24 cellular contexts compared by ENCODE assay signal in the genomic region with DNA sequence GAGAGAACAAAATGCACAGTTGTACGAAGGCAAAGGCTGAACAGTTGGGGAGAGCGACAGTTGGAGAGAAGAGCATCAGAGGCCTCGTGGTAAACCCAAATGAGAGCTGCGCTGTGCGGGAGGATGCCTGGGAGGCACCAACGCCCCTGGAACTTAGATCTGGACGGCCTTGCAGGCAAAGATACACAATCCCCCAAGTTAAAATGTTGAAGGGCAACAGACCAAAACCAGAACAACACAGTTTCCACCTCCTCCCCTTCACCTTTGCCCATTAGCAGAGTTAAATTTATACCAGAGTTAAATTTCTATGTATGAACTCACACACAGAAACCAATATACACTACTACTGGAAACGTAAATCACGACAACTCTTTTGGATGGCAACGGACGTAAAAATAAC.
"Had no signal": no experiment of that assay in that cellular context is flagged by ENCODE, and none has a peak within 500 bp of the region (broad histone marks: within the 10 kb centered on the region; RNA-seq: fewer than 3 reads in every experiment).

No MANE protein-coding gene starts in this region.

- H3K36me3 Mint-ChIP-seq: memory B cell; natural killer cell; neural progenitor cell; stimulated activated memory B cell treated with anti-CD40 and anti-IgM and Interleukin-4, amounts not matched to agents 10 μg/mL and 1 μg/mL and 100 μg/mL, for 72 hours; type B pancreatic cell had no signal

- H3K9me3 Mint-ChIP-seq: dendritic cell treated with granulocyte-macrophage colony-stimulating factor and Interleukin-4, amounts not matched to agents 40 ng/mL and 50 ng/mL, for 4 days; endodermal cell; memory B cell; natural killer cell; neural progenitor cell; stimulated activated memory B cell treated with anti-CD40 and anti-IgM and Interleukin-4, amounts not matched to agents 10 μg/mL and 1 μg/mL and 100 μg/mL, for 72 hours; type B pancreatic cell had no signal

- H3K9me3 ChIP-seq: colonic mucosa, gastroesophageal sphincter, prostate gland, sigmoid colon, spleen, testis, tibial artery had no signal

- H3K27ac Mint-ChIP-seq: dendritic cell treated with granulocyte-macrophage colony-stimulating factor and Interleukin-4, amounts not matched to agents 40 ng/mL and 50 ng/mL, for 4 days; endodermal cell; memory B cell; natural killer cell; neural progenitor cell; stimulated activated memory B cell treated with anti-CD40 and anti-IgM and Interleukin-4, amounts not matched to agents 10 μg/mL and 1 μg/mL and 100 μg/mL, for 72 hours; type B pancreatic cell had no signal

- H3K4me1 ChIP-seq: colonic mucosa, foreskin keratinocyte, prostate gland, sigmoid colon, testis had no signal

- H3K27me3 ChIP-seq: colonic mucosa, gastroesophageal sphincter, heart left ventricle, hepatocyte, neural progenitor cell, sigmoid colon, spleen, testis, tibial artery had no signal

- H3K27me3 Mint-ChIP-seq: dendritic cell treated with granulocyte-macrophage colony-stimulating factor and Interleukin-4, amounts not matched to agents 40 ng/mL and 50 ng/mL, for 4 days; stimulated activated memory B cell treated with anti-CD40 and anti-IgM and Interleukin-4, amounts not matched to agents 10 μg/mL and 1 μg/mL and 100 μg/mL, for 72 hours had no signal

- H3K4me3 ChIP-seq: colonic mucosa, gastroesophageal sphincter, heart left ventricle, hepatocyte, lung, neural progenitor cell, prostate gland, sigmoid colon, spleen, testis, tibial artery had no signal

- DNase-seq: colonic mucosa; effector CD8-positive, alpha-beta T cell; endodermal cell; foreskin keratinocyte; heart left ventricle; natural killer cell; sigmoid colon; spleen; stimulated activated CD4-positive, alpha-beta T cell treated with anti-CD3 and anti-CD28 coated beads, Interleukin-4, amount 100 ng/mL, for 4 hours; stimulated activated naive CD8-positive, alpha-beta T cell treated with anti-CD3 and anti-CD28 coated beads, Interleukin-15, Interleukin-2, amounts not matched to agents 100 U/mL and 50 U/mL, for 24 hours; substantia nigra; testis; tibial artery had no signal

- H3K4me3 Mint-ChIP-seq: dendritic cell treated with granulocyte-macrophage colony-stimulating factor and Interleukin-4, amounts not matched to agents 40 ng/mL and 50 ng/mL, for 4 days; endodermal cell; memory B cell; natural killer cell; neural progenitor cell; stimulated activated memory B cell treated with anti-CD40 and anti-IgM and Interleukin-4, amounts not matched to agents 10 μg/mL and 1 μg/mL and 100 μg/mL, for 72 hours; type B pancreatic cell had no signal

- H3K27ac ChIP-seq: colonic mucosa, epithelial cell of prostate, foreskin keratinocyte, gastroesophageal sphincter, heart left ventricle, hepatocyte, neural progenitor cell, prostate gland, sigmoid colon, spleen, testis, tibial artery had no signal

- H3K4me1 Mint-ChIP-seq: endodermal cell; memory B cell; stimulated activated memory B cell treated with anti-CD40 and anti-IgM and Interleukin-4, amounts not matched to agents 10 μg/mL and 1 μg/mL and 100 μg/mL, for 72 hours had no signal

- H3K36me3 ChIP-seq: colonic mucosa, gastroesophageal sphincter, heart left ventricle, neural progenitor cell, prostate gland, sigmoid colon, spleen, tibial artery had no signal

- ATAC-seq: esophagus mucosa; foreskin keratinocyte; gastroesophageal sphincter; stimulated activated memory B cell treated with anti-CD40 and anti-IgM and Interleukin-4, amounts not matched to agents 10 μg/mL and 1 μg/mL and 100 μg/mL, for 72 hours; stimulated activated naive CD8-positive, alpha-beta T cell treated with anti-CD3 and anti-CD28 coated beads, Interleukin-15, Interleukin-2, amounts not matched to agents 100 U/mL and 50 U/mL, for 24 hours had no signal

- H3K9ac ChIP-seq: neural progenitor cell had no signal
